In genomic region chr3:25597535-25598101, GRCh38 we compare ENCODE assay signal across 17 cellular contexts.
DNase-seq lines count a peak whose midpoint lies in the region; ATAC-seq and TF ChIP-seq lines count a peak whose summit lies in the region.
"Had no signal": no experiment of that assay in that cellular context is flagged by ENCODE, and none has a peak within 500 bp of the region (broad histone marks: within the 10 kb centered on the region; RNA-seq: fewer than 3 reads in every experiment).

No MANE protein-coding gene starts in this region.

- POLR2A ChIA-PET in activated CD8-positive, alpha-beta T cell treated with anti-CD3 and anti-CD28 coated beads for 36 hours (lab: Charles Lee), result no interaction called here
- POLR2A ChIA-PET in activated CD8-positive, alpha-beta T cell treated with anti-CD3 and anti-CD28 coated beads, Interleukin-2, amount 10 ng/mL, durations not matched to agents 7 days and 5 days (lab: Charles Lee), result no interaction called here
- POLR2A ChIA-PET in CD4-positive, alpha-beta memory T cell (lab: Charles Lee; ENCODE audit: partially characterized antibody), result no interaction called here

- no peaks in the 10 kb centered on the region for H3K79me2 ChIP-seq in GM23338 (replicated peaks; ENCODE audit: insufficient read depth)

- H3F3A ChIP-seq in GM23338 (replicated peaks; ENCODE audit: low read depth), result no peaks in the 10 kb centered on the region

- H3K4me1 ChIP-seq in CD4-positive, alpha-beta memory T cell (ENCODE audit: insufficient read depth, low read length), result no peaks in the 10 kb centered on the region
- H3K4me1 ChIP-seq in mucosa of descending colon (ENCODE audit: low read depth) (peaks cover 6% of the 10 kb centered on the region), GM23338 (ENCODE audit: insufficient read depth) (no peaks in the 10 kb centered on the region)

- H3K4me1 Mint-ChIP-seq in activated CD8-positive, alpha-beta T cell treated with anti-CD3 and anti-CD28 coated beads for 36 hours (ENCODE audit: low read depth), result peaks cover 4% of the 10 kb centered on the region
- no peaks in the 10 kb centered on the region for H3K4me1 Mint-ChIP-seq in activated CD8-positive, alpha-beta T cell treated with anti-CD3 and anti-CD28 coated beads, Interleukin-2, amount 10 ng/mL, durations not matched to agents 7 days and 5 days (ENCODE audit: low read depth)
- peaks cover 0 to 2% (median 0%) of the 10 kb centered on the region in 4 donors for H3K4me1 Mint-ChIP-seq in CD4-positive, alpha-beta memory T cell
- peaks cover 8% of the 10 kb centered on the region for H3K4me1 Mint-ChIP-seq in activated naive CD8-positive, alpha-beta T cell treated with anti-CD3 and anti-CD28 coated beads for 36 hours
- H3K4me1 Mint-ChIP-seq in GM23338, result peaks cover 12% of the 10 kb centered on the region; the same call in 2 of the 3 replicates
- H3K4me1 Mint-ChIP-seq: CD14-positive monocyte had no signal

- H3K4me3 Mint-ChIP-seq in activated CD8-positive, alpha-beta T cell treated with anti-CD3 and anti-CD28 coated beads for 36 hours, result no peak overlapping the region
- H3K4me3 Mint-ChIP-seq in activated CD8-positive, alpha-beta T cell treated with anti-CD3 and anti-CD28 coated beads, Interleukin-2, amount 10 ng/mL, durations not matched to agents 7 days and 5 days, result no peak overlapping the region
- H3K4me3 Mint-ChIP-seq in CD4-positive, alpha-beta memory T cell, result no peak overlapping the region
- no peak overlapping the region for H3K4me3 Mint-ChIP-seq in activated naive CD8-positive, alpha-beta T cell treated with anti-CD3 and anti-CD28 coated beads for 36 hours
- no peak overlapping the region for H3K4me3 Mint-ChIP-seq in GM23338
- H3K4me3 Mint-ChIP-seq: CD14-positive monocyte had no signal

- no peaks in the 10 kb centered on the region for H3K9me2 ChIP-seq in GM23338 (ENCODE audit: insufficient read depth)

- intact Hi-C loops in activated CD8-positive, alpha-beta T cell treated with anti-CD3 and anti-CD28 coated beads for 36 hours (cut with micrococcal nuclease), result no loop called here
- intact Hi-C loops in CD4-positive, alpha-beta memory T cell (cut with micrococcal nuclease), result no loop called here
- intact Hi-C loops in mucosa of descending colon (cut with DNase I, micrococcal nuclease), result loop anchor here in 1 of 2 donors (10.0 kb wide), 2 partner anchors 573 to 823 kb away; no protein-coding TSS in a partner anchor

- no peaks in the 10 kb centered on the region for H3K27me3 Mint-ChIP-seq in activated CD8-positive, alpha-beta T cell treated with anti-CD3 and anti-CD28 coated beads for 36 hours
- H3K27me3 Mint-ChIP-seq in activated CD8-positive, alpha-beta T cell treated with anti-CD3 and anti-CD28 coated beads, Interleukin-2, amount 10 ng/mL, durations not matched to agents 7 days and 5 days (ENCODE audit: low read depth), result no peaks in the 10 kb centered on the region
- H3K27me3 Mint-ChIP-seq in CD4-positive, alpha-beta memory T cell, result no peaks in the 10 kb centered on the region
- no peaks in the 10 kb centered on the region for H3K27me3 Mint-ChIP-seq in activated naive CD8-positive, alpha-beta T cell treated with anti-CD3 and anti-CD28 coated beads for 36 hours
- no peaks in the 10 kb centered on the region for H3K27me3 Mint-ChIP-seq in GM23338 (ENCODE audit: insufficient read depth, low read depth, poor library complexity)

- no peaks in the 10 kb centered on the region for H4K20me1 ChIP-seq in GM23338 (replicated peaks; ENCODE audit: insufficient read depth)

- H3K36me3 Mint-ChIP-seq in activated CD8-positive, alpha-beta T cell treated with anti-CD3 and anti-CD28 coated beads for 36 hours (ENCODE audit: low read depth), result peaks cover 14% of the 10 kb centered on the region
- peaks cover 29% of the 10 kb centered on the region for H3K36me3 Mint-ChIP-seq in activated CD8-positive, alpha-beta T cell treated with anti-CD3 and anti-CD28 coated beads, Interleukin-2, amount 10 ng/mL, durations not matched to agents 7 days and 5 days (ENCODE audit: low read depth)
- peaks cover 37 to 56% of the 10 kb centered on the region in 2 donors for H3K36me3 Mint-ChIP-seq in CD4-positive, alpha-beta memory T cell
- H3K36me3 Mint-ChIP-seq in activated naive CD8-positive, alpha-beta T cell treated with anti-CD3 and anti-CD28 coated beads for 36 hours, result peaks cover 2% of the 10 kb centered on the region
- peaks cover 26% of the 10 kb centered on the region; the same call in 2 of the 3 replicates for H3K36me3 Mint-ChIP-seq in GM23338 (ENCODE audit: low read depth)

- no peak for ATAC-seq in activated CD8-positive, alpha-beta T cell treated with anti-CD3 and anti-CD28 coated beads for 36 hours
- ATAC-seq in activated CD8-positive, alpha-beta T cell treated with anti-CD3 and anti-CD28 coated beads, Interleukin-2, amount 10 ng/mL, durations not matched to agents 7 days and 5 days, result no peak
- ATAC-seq in mucosa of descending colon, result peak; percentile 40
- ATAC-seq in GM23338, result no peak
- no peak for ATAC-seq in GM18511 (IDR thresholded peaks at IDR 0.05; ENCODE audit: unreplicated experiment)
- no peak for ATAC-seq in esophagus mucosa
- ATAC-seq: A549, K562, Panc1, Right ventricle myocardium inferior had no signal

- H3K9me3 Mint-ChIP-seq in activated CD8-positive, alpha-beta T cell treated with anti-CD3 and anti-CD28 coated beads for 36 hours, result no peaks in the 10 kb centered on the region
- H3K9me3 Mint-ChIP-seq in activated CD8-positive, alpha-beta T cell treated with anti-CD3 and anti-CD28 coated beads, Interleukin-2, amount 10 ng/mL, durations not matched to agents 7 days and 5 days (ENCODE audit: insufficient read depth), result no peaks in the 10 kb centered on the region
- no peaks in the 10 kb centered on the region for H3K9me3 Mint-ChIP-seq in CD4-positive, alpha-beta memory T cell
- no peaks in the 10 kb centered on the region for H3K9me3 Mint-ChIP-seq in activated naive CD8-positive, alpha-beta T cell treated with anti-CD3 and anti-CD28 coated beads for 36 hours
- no peaks in the 10 kb centered on the region for H3K9me3 Mint-ChIP-seq in GM23338
- H3K9me3 Mint-ChIP-seq: CD14-positive monocyte had no signal

- H3K27ac Mint-ChIP-seq in activated CD8-positive, alpha-beta T cell treated with anti-CD3 and anti-CD28 coated beads for 36 hours, result peak overlapping the region; percentile 16
- no peak overlapping the region for H3K27ac Mint-ChIP-seq in activated CD8-positive, alpha-beta T cell treated with anti-CD3 and anti-CD28 coated beads, Interleukin-2, amount 10 ng/mL, durations not matched to agents 7 days and 5 days
- H3K27ac Mint-ChIP-seq in CD4-positive, alpha-beta memory T cell, result peak overlapping the region in 4 of 7 donors; percentile 4 to 59 (median 50)
- H3K27ac Mint-ChIP-seq in activated naive CD8-positive, alpha-beta T cell treated with anti-CD3 and anti-CD28 coated beads for 36 hours, result peak overlapping the region; percentile 63
- H3K27ac Mint-ChIP-seq in GM23338, result no peak overlapping the region

- H3K4me2 ChIP-seq in GM23338, result no peak overlapping the region
- H3K4me2 ChIP-seq: A549 had no signal

- no peak for TF ChIP-seq CTCF in activated CD8-positive, alpha-beta T cell treated with anti-CD3 and anti-CD28 coated beads for 36 hours (IDR thresholded peaks at IDR 0.05)
- TF ChIP-seq CTCF in mucosa of descending colon (IDR thresholded peaks at IDR 0.05) (no peak), GM23338 (conservative IDR thresholded peaks at IDR 0.05; ENCODE audit: low read depth in 2 of 2) (no peak)

- H3K36me3 ChIP-seq in CD4-positive, alpha-beta memory T cell (ENCODE audit: insufficient read depth, low read length), result peaks cover 18% of the 10 kb centered on the region
- H3K36me3 ChIP-seq in mucosa of descending colon (ENCODE audit: low read depth), result no peaks in the 10 kb centered on the region
- peaks cover 13% of the 10 kb centered on the region; the same call in 1 of the 2 replicates for H3K36me3 ChIP-seq in GM23338 (ENCODE audit: insufficient read depth)

- H3K27ac ChIP-seq in CD4-positive, alpha-beta memory T cell (ENCODE audit: low read depth, low read length), result no peak overlapping the region
- no peak overlapping the region for H3K27ac ChIP-seq in GM23338 (ENCODE audit: low read depth)
- H3K27ac ChIP-seq: A549 had no signal

- H3K9me3 ChIP-seq in CD4-positive, alpha-beta memory T cell (ENCODE audit: control insufficient read depth in 1 of 2, low read length in 2 of 2), result no peaks in the 10 kb centered on the region
- no peaks in the 10 kb centered on the region for H3K9me3 ChIP-seq in mucosa of descending colon
- H3K9me3 ChIP-seq: A549 had no signal

- DNase-seq in activated CD8-positive, alpha-beta T cell treated with anti-CD3 and anti-CD28 coated beads for 36 hours, result no peak
- DNase-seq in activated CD8-positive, alpha-beta T cell treated with anti-CD3 and anti-CD28 coated beads, Interleukin-2, amount 10 ng/mL, durations not matched to agents 7 days and 5 days, result no peak
- DNase-seq in CD4-positive, alpha-beta memory T cell, result no peak
- DNase-seq in activated naive CD8-positive, alpha-beta T cell treated with anti-CD3 and anti-CD28 coated beads for 36 hours, result no peak
- DNase-seq in mucosa of descending colon (no peak), GM23338 (ENCODE audit: low spot score) (no peak)
- DNase-seq: DMS53, GOT3, NCI-H187, NCI-H748 treated with DMSO at 0.1 percent for 48 hours had no signal

- no peak overlapping the region for H3K4me3 ChIP-seq in CD4-positive, alpha-beta memory T cell (ENCODE audit: low read length in 2 of 2)
- H3K4me3 ChIP-seq in mucosa of descending colon (no peak overlapping the region), GM23338 (no peak overlapping the region)
- H3K4me3 ChIP-seq: A549, K562 had no signal

- no peaks in the 10 kb centered on the region for H3K27me3 ChIP-seq in CD4-positive, alpha-beta memory T cell (ENCODE audit: insufficient read depth, low read length)
- H3K27me3 ChIP-seq in GM23338 (ENCODE audit: insufficient read depth), result no peaks in the 10 kb centered on the region

- H2AFZ ChIP-seq in GM23338, result no peak overlapping the region

- CTCF ChIA-PET in activated CD8-positive, alpha-beta T cell treated with anti-CD3 and anti-CD28 coated beads for 36 hours (lab: Charles Lee), result no interaction called here
- CTCF ChIA-PET in activated CD8-positive, alpha-beta T cell treated with anti-CD3 and anti-CD28 coated beads, Interleukin-2, amount 10 ng/mL, durations not matched to agents 7 days and 5 days (lab: Charles Lee), result interaction anchor here (0.5 kb wide), 1 partner anchor 53 kb away, joined by 3 read pairs; no protein-coding TSS in a partner anchor
- CTCF ChIA-PET in CD4-positive, alpha-beta memory T cell (lab: Charles Lee; ENCODE audit: partially characterized antibody), result no interaction called here

Comparison
In these comparisons a context has a peak if more than half of its experiments do, and no peak if none do; other contexts are left out.
1. H3K27ac Mint-ChIP-seq: peak in activated CD8-positive, alpha-beta T cell treated with anti-CD3 and anti-CD28 coated beads for 36 hours (single experiment), CD4-positive, alpha-beta memory T cell (4 of 7) and activated naive CD8-positive, alpha-beta T cell treated with anti-CD3 and anti-CD28 coated beads for 36 hours (single experiment); none in activated CD8-positive, alpha-beta T cell treated with anti-CD3 and anti-CD28 coated beads, Interleukin-2, amount 10 ng/mL, durations not matched to agents 7 days and 5 days (single experiment) and GM23338 (single experiment).